In the genomic region with DNA sequence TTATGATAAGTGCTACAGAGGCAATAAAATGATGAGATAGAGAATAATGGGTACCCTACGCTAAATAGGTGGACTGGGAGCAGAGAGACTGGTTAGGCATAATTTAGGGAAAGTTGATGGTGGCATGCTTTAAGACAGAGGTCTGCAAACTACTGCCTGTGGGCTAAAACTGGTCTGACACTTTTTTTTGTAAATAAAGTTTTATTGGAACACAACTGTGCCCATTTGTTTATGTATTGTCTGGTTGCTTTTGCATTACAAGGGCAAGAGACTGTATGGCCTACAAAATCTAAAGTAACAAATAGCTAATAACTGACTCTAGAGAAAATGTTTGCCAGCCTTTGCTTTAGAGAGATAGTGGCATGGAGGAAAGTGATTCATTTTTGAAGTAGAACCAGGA, we compare ENCODE assay signal across 21 cellular contexts.
"Had no signal": no experiment of that assay in that cellular context is flagged by ENCODE, and none has a peak within 500 bp of the region (broad histone marks: within the 10 kb centered on the region; RNA-seq: fewer than 3 reads in every experiment).

No MANE protein-coding gene starts in this region.

- H3K27me3 Mint-ChIP-seq: activated naive CD4-positive, alpha-beta T cell treated with anti-CD3 and anti-CD28 coated beads, Interleukin-2, amount 10 ng/mL, durations not matched to agents 7 days and 5 days; activated naive CD8-positive, alpha-beta T cell treated with anti-CD3 and anti-CD28 coated beads, Interleukin-2, amount 50 U/mL, for 24 hours; activated T-helper 17 cell treated with anti-CD3 and anti-CD28 coated beads, Interleukin-2, amount 50 U/mL, for 72 hours; progenitor cell of endocrine pancreas had no signal

- H3K4me3 Mint-ChIP-seq: activated naive CD4-positive, alpha-beta T cell treated with anti-CD3 and anti-CD28 coated beads, Interleukin-2, amount 10 ng/mL, durations not matched to agents 7 days and 5 days; activated naive CD8-positive, alpha-beta T cell treated with anti-CD3 and anti-CD28 coated beads, Interleukin-2, amount 50 U/mL, for 24 hours; activated T-helper 17 cell treated with anti-CD3 and anti-CD28 coated beads, Interleukin-2, amount 50 U/mL, for 72 hours; endodermal cell had no signal

- H3K27ac Mint-ChIP-seq: activated naive CD4-positive, alpha-beta T cell treated with anti-CD3 and anti-CD28 coated beads, Interleukin-2, amount 10 ng/mL, durations not matched to agents 7 days and 5 days; activated naive CD8-positive, alpha-beta T cell treated with anti-CD3 and anti-CD28 coated beads, Interleukin-2, amount 50 U/mL, for 24 hours; activated T-helper 17 cell treated with anti-CD3 and anti-CD28 coated beads, Interleukin-2, amount 50 U/mL, for 72 hours; endodermal cell; progenitor cell of endocrine pancreas had no signal

- H3K9me3 ChIP-seq: left lung, tibial nerve had no signal

- H3K27me3 ChIP-seq: foreskin keratinocyte, left lung, tibial nerve had no signal

- DNase-seq: activated CD4-positive, alpha-beta T cell treated with anti-CD3 and anti-CD28 coated beads, Interleukin-2, amount 50 U/mL, for 1 hour; activated CD4-positive, CD25-positive, alpha-beta regulatory T cell; activated naive CD4-positive, alpha-beta T cell treated with anti-CD3 and anti-CD28 coated beads, Interleukin-2, amount 10 ng/mL, durations not matched to agents 7 days and 5 days; activated naive CD8-positive, alpha-beta T cell treated with anti-CD3 and anti-CD28 coated beads, Interleukin-2, amount 50 U/mL, for 24 hours; activated T-cell treated with anti-CD3 and anti-CD28 coated beads for 4 hours; anterior cingulate cortex; central memory CD4-positive, alpha-beta T cell; endodermal cell; foreskin keratinocyte; head of caudate nucleus; left lung; midbrain; stimulated activated CD4-positive, alpha-beta T cell treated with anti-CD3 and anti-CD28 coated beads, Interleukin-12 subunit alpha, Interleukin-12 subunit beta, amount 100 ng/mL, for 4 hours; stimulated activated CD4-positive, alpha-beta T cell treated with anti-CD3 and anti-CD28 coated beads, Interleukin-1b, Interleukin-23, amount 100 ng/mL, for 48 hours; stimulated activated CD8-positive, alpha-beta memory T cell treated with anti-CD3 and anti-CD28 coated beads, Interleukin-4, amount 100 ng/mL, for 48 hours; stimulated activated naive CD4-positive, alpha-beta T cell treated with Interleukin-2 at 50 U/mL for 16 hours; SW 1271; T-helper 9 cell had no signal

- H3K4me3 ChIP-seq: left lung, tibial nerve had no signal

- H3K27ac ChIP-seq: foreskin keratinocyte, left lung, tibial nerve had no signal

- H3K9me3 Mint-ChIP-seq: activated naive CD8-positive, alpha-beta T cell treated with anti-CD3 and anti-CD28 coated beads, Interleukin-2, amount 50 U/mL, for 24 hours; activated T-helper 17 cell treated with anti-CD3 and anti-CD28 coated beads, Interleukin-2, amount 50 U/mL, for 72 hours; endodermal cell had no signal

- ATAC-seq: activated naive CD8-positive, alpha-beta T cell treated with anti-CD3 and anti-CD28 coated beads, Interleukin-2, amount 50 U/mL, for 24 hours; activated T-helper 17 cell treated with anti-CD3 and anti-CD28 coated beads, Interleukin-2, amount 50 U/mL, for 72 hours; foreskin keratinocyte; left lung had no signal
